1 cellular context compared by ENCODE assay signal in the genomic region with DNA sequence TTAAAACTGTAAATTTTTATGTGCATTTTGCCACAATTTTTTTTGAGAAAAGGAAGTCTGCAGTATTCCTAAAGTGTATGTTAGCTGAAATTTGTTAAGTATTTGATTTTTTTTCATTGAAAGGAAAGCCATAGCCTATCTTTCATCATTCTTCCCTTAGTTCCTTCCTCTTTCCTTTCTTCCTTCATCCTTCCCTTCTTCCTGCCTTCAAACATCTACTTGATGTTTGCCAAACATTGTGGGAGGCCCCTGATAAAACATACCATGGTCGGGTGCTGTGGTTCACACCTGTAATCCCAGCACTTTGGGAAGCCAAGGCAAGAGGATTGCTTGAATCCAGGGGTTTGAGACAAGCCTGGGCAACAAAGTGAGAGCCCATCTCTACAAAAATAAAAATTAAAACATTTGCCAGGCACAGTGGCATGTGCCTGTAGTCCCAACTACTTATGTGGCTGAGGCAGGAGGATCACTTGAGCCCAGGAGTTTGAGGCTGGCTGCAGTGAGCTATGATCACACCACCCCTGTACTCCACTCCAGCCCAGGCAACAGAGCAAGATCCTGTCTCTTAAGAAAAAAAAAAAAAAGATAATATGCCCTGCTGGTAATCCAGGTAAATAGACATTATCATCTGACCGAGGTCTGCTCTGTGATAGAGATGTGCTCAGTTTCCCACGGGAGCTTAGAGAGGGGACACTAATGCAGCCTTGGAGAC.
TF ChIP-seq lines count a peak whose summit lies in the region.

No MANE protein-coding gene starts in this region.

TF ChIP-seq in HepG2, 621 proteins besides CTCF, POLR2A, EP300 and RAD21 (continued from another document):
- TF ChIP-seq, protein P1, sequence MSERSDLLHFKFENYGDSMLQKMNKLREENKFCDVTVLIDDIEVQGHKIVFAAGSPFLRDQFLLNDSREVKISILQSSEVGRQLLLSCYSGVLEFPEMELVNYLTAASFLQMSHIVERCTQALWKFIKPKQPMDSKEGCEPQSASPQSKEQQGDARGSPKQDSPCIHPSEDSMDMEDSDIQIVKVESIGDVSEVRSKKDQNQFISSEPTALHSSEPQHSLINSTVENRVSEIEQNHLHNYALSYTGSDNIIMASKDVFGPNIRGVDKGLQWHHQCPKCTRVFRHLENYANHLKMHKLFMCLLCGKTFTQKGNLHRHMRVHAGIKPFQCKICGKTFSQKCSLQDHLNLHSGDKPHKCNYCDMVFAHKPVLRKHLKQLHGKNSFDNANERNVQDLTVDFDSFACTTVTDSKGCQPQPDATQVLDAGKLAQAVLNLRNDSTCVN (CRISPR knock-in tag; IDR thresholded peaks at IDR 0.05; ENCODE audit: borderline replicate concordance), result no peak
- TF ChIP-seq, protein P2, sequence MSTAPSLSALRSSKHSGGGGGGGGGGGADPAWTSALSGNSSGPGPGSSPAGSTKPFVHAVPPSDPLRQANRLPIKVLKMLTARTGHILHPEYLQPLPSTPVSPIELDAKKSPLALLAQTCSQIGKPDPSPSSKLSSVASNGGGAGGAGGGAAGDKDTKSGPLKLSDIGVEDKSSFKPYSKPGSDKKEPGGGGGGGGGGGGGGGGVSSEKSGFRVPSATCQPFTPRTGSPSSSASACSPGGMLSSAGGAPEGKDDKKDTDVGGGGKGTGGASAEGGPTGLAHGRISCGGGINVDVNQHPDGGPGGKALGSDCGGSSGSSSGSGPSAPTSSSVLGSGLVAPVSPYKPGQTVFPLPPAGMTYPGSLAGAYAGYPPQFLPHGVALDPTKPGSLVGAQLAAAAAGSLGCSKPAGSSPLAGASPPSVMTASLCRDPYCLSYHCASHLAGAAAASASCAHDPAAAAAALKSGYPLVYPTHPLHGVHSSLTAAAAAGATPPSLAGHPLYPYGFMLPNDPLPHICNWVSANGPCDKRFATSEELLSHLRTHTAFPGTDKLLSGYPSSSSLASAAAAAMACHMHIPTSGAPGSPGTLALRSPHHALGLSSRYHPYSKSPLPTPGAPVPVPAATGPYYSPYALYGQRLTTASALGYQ (CRISPR knock-in tag; IDR thresholded peaks at IDR 0.05), result peak; percentile 15; the same call in 1 of the 2 replicates
- TF ChIP-seq, protein P3, sequence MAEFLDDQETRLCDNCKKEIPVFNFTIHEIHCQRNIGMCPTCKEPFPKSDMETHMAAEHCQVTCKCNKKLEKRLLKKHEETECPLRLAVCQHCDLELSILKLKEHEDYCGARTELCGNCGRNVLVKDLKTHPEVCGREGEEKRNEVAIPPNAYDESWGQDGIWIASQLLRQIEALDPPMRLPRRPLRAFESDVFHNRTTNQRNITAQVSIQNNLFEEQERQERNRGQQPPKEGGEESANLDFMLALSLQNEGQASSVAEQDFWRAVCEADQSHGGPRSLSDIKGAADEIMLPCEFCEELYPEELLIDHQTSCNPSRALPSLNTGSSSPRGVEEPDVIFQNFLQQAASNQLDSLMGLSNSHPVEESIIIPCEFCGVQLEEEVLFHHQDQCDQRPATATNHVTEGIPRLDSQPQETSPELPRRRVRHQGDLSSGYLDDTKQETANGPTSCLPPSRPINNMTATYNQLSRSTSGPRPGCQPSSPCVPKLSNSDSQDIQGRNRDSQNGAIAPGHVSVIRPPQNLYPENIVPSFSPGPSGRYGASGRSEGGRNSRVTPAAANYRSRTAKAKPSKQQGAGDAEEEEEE (CRISPR knock-in tag; IDR thresholded peaks at IDR 0.05; ENCODE audit: borderline replicate concordance), result 0 out of 2 replicates have a peak, but pooled peaks have one; percentile 47
- TF ChIP-seq ZKSCAN8 (CRISPR knock-in tag; IDR thresholded peaks at IDR 0.05; ENCODE audit: borderline replicate concordance) (0 out of 2 replicates have a peak, but pooled peaks have one; percentile 7), SOX13 (IDR thresholded peaks at IDR 0.05) (no peak), SOX13 (CRISPR knock-in tag; conservative IDR thresholded peaks at IDR 0.05 in 1 of 2, IDR thresholded peaks at IDR 0.05 in 1 of 2) (0 out of 4 replicates have a peak, but pooled peaks of 1 of the 2 experiments have one; percentile 3), CCDC6 (CRISPR knock-in tag; IDR thresholded peaks at IDR 0.05) (0 out of 2 replicates have a peak, but pooled peaks have one; percentile 29), ZKSCAN1 (IDR thresholded peaks at IDR 0.05; ENCODE audit: low read length) (no peak), ZNF598 (CRISPR knock-in tag; IDR thresholded peaks at IDR 0.05; ENCODE audit: borderline replicate concordance) (no peak)
- TF ChIP-seq, protein P4, sequence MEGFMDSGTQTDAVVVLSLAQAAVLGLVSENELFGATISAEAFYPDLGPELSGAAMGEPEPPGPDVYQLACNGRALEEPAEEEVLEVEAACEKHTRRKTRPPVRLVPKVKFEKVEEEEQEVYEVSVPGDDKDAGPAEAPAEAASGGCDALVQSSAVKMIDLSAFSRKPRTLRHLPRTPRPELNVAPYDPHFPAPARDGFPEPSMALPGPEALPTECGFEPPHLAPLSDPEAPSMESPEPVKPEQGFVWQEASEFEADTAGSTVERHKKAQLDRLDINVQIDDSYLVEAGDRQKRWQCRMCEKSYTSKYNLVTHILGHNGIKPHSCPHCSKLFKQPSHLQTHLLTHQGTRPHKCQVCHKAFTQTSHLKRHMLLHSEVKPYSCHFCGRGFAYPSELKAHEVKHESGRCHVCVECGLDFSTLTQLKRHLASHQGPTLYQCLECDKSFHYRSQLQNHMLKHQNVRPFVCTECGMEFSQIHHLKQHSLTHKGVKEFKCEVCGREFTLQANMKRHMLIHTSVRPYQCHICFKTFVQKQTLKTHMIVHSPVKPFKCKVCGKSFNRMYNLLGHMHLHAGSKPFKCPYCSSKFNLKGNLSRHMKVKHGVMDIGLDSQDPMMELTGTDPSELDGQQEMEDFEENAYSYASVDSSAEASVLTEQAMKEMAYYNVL (CRISPR knock-in tag; IDR thresholded peaks at IDR 0.05; ENCODE audit: borderline replicate concordance), result peak; percentile 51; the same call in 1 of the 2 replicates
